ENCODE assay signal across 2 cellular contexts in the genomic region with DNA sequence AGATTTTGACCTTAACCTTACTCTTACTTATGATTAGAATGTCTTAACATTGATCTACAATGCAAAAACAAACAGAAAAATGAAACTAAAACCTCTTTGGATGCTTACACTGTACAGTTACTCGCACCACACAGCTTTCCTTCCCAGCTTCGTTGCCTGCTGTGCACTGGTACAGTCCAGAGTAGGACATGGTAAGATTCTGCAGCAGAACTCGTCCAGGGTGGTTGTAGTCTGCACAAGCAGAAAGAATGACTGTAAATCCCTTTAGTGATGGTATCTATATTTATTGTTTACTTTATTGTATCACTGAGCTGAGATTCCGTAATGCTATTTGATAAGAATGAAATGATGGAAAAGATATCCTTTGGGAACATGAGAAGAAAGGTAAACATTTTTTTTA.
TF ChIP-seq lines count a peak whose summit lies in the region.

No MANE protein-coding gene starts in this region.

TF ChIP-seq in HCT116, 20 proteins besides CTCF, POLR2A, EP300 and RAD21 (continued from another document):
- TF ChIP-seq, protein P1, sequence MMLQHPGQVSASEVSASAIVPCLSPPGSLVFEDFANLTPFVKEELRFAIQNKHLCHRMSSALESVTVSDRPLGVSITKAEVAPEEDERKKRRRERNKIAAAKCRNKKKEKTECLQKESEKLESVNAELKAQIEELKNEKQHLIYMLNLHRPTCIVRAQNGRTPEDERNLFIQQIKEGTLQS (IDR thresholded peaks at IDR 0.05): no peak
- TF ChIP-seq ZNF274 (IDR thresholded peaks at IDR 0.05; ENCODE audit: low read depth, low read length) (no peak), CBX3 (IDR thresholded peaks at IDR 0.05; ENCODE audit: low read depth) (no peak)

TF ChIP-seq in SK-N-SH, 30 proteins besides CTCF, POLR2A, EP300 and RAD21:
- TF ChIP-seq, protein P2, sequence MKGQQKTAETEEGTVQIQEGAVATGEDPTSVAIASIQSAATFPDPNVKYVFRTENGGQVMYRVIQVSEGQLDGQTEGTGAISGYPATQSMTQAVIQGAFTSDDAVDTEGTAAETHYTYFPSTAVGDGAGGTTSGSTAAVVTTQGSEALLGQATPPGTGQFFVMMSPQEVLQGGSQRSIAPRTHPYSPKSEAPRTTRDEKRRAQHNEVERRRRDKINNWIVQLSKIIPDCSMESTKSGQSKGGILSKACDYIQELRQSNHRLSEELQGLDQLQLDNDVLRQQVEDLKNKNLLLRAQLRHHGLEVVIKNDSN (IDR thresholded peaks at IDR 0.05; ENCODE audit: borderline replicate concordance, low read depth): no peak
- TF ChIP-seq TCF12 (IDR thresholded peaks at IDR 0.05) (no peak), NRF1 (IDR thresholded peaks at IDR 0.05; ENCODE audit: low read depth, low read length) (no peak), FOXM1 (IDR thresholded peaks at IDR 0.05; ENCODE audit: low read depth) (no peak), FOSL2 (IDR thresholded peaks at IDR 0.05; ENCODE audit: borderline replicate concordance, low read depth) (no peak), RCOR1 (IDR thresholded peaks at IDR 0.05; ENCODE audit: low read length) (no peak), TAF1 (IDR thresholded peaks at IDR 0.05; ENCODE audit: borderline replicate concordance, low read depth, low read length) (no peak), GATA2 (CRISPR knock-in tag; IDR thresholded peaks at IDR 0.05) (no peak), EZH2phosphoT487 (IDR thresholded peaks at IDR 0.05; ENCODE audit: borderline replicate concordance, low read depth) (no peak), RXRA (IDR thresholded peaks at IDR 0.05; ENCODE audit: borderline replicate concordance, low read depth) (no peak), CHD2 (IDR thresholded peaks at IDR 0.05; ENCODE audit: low read length, partially characterized antibody) (no peak), TEAD4 (IDR thresholded peaks at IDR 0.05; ENCODE audit: borderline replicate concordance, insufficient read depth) (no peak), RFX5 (IDR thresholded peaks at IDR 0.05; ENCODE audit: low read length) (no peak)
- TF ChIP-seq, protein P3, sequence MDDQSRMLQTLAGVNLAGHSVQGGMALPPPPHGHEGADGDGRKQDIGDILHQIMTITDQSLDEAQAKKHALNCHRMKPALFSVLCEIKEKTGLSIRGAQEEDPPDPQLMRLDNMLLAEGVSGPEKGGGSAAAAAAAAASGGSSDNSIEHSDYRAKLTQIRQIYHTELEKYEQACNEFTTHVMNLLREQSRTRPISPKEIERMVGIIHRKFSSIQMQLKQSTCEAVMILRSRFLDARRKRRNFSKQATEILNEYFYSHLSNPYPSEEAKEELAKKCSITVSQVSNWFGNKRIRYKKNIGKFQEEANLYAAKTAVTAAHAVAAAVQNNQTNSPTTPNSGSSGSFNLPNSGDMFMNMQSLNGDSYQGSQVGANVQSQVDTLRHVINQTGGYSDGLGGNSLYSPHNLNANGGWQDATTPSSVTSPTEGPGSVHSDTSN (IDR thresholded peaks at IDR 0.05): no peak
TF ChIP-seq in SK-N-SH: peak in this region for 0.
